9 cellular contexts compared by ENCODE assay signal in genomic region chr19:3544742-3545668, GRCh38. TPM values are rescaled to one million over a fixed set of nuclear protein-coding genes. Genes with fewer than 3 reads are reported as not detected.
A peak's percentile ranks its signal among the peaks of the same experiment; 100 is the strongest.
DNase-seq lines count a peak whose midpoint lies in the region; ATAC-seq and TF ChIP-seq lines count a peak whose summit lies in the region.
"Had no signal": no experiment of that assay in that cellular context is flagged by ENCODE, and none has a peak within 500 bp of the region (broad histone marks: within the 10 kb centered on the region; RNA-seq: fewer than 3 reads in every experiment).

No MANE protein-coding gene starts in this region.

- H3K9me3 Mint-ChIP-seq in neural crest cell, result no peaks in the 10 kb centered on the region
- no peaks in the 10 kb centered on the region for H3K9me3 Mint-ChIP-seq in stimulated activated naive CD8-positive, alpha-beta T cell treated with anti-CD3 and anti-CD28 coated beads, Interleukin-15, amount 100 ng/mL, for 72 hours

- intact Hi-C loops in Panc1 (cut with micrococcal nuclease; ENCODE audit: unreplicated experiment), result no loop called here

- no peak overlapping the region for H3K9ac ChIP-seq in fibroblast of lung (ENCODE audit: insufficient read depth, low read length)

- no peaks in the 10 kb centered on the region for H3K79me2 ChIP-seq in fibroblast of lung (ENCODE audit: control insufficient read depth, insufficient read depth, low read length)

- no peak overlapping the region for H3K27ac ChIP-seq in Panc1 (ENCODE audit: low read length)
- H3K27ac ChIP-seq in fibroblast of lung (ENCODE audit: insufficient read depth, low read length), result no peak overlapping the region

- H3K4me3 Mint-ChIP-seq in neural crest cell, result peak overlapping the region; percentile 77
- H3K4me3 Mint-ChIP-seq in stimulated activated naive CD8-positive, alpha-beta T cell treated with anti-CD3 and anti-CD28 coated beads, Interleukin-15, amount 100 ng/mL, for 72 hours, result no peak overlapping the region

- H3K27ac Mint-ChIP-seq in neural crest cell (ENCODE audit: unreplicated experiment), result no peak overlapping the region
- peak overlapping the region in 1 of 2 donors; percentile 82 for H3K27ac Mint-ChIP-seq in stimulated activated naive CD8-positive, alpha-beta T cell treated with anti-CD3 and anti-CD28 coated beads, Interleukin-15, amount 100 ng/mL, for 72 hours

- CTCF ChIA-PET in Panc1 (lab: Charles Lee), result interaction anchor here (0.6 kb wide), 2 partner anchors 218 to 595 kb away, joined by 4 read pairs; no protein-coding TSS in a partner anchor

- H3K36me3 ChIP-seq in Panc1 (ENCODE audit: control insufficient read depth, insufficient read depth, low read length) (0 out of 2 replicates have a peak, but pooled peaks cover 3% of the 10 kb centered on the region), fibroblast of lung (ENCODE audit: control insufficient read depth, insufficient read depth, low read length) (peaks cover 17% of the 10 kb centered on the region)

- H2AFZ ChIP-seq in fibroblast of lung (ENCODE audit: low read length), result no peak overlapping the region

- H3K4me1 ChIP-seq in Panc1 (ENCODE audit: control insufficient read depth, insufficient read depth, low read length) (no peaks in the 10 kb centered on the region), fibroblast of lung (ENCODE audit: control insufficient read depth, extremely low read depth, insufficient read depth, low read length) (no peaks in the 10 kb centered on the region)

- no peaks in the 10 kb centered on the region for H4K20me1 ChIP-seq in fibroblast of lung (ENCODE audit: control insufficient read depth, extremely low read depth, insufficient read depth, low read length)

- H3K27me3 ChIP-seq in Panc1 (ENCODE audit: control insufficient read depth, insufficient read depth, low read length), result no peaks in the 10 kb centered on the region
- no peaks in the 10 kb centered on the region for H3K27me3 ChIP-seq in fibroblast of lung (ENCODE audit: control insufficient read depth, insufficient read depth, low read length)

- no peaks in the 10 kb centered on the region for H3K36me3 Mint-ChIP-seq in neural crest cell (ENCODE audit: low read depth)

- no peak overlapping the region for H3K4me3 ChIP-seq in Panc1 (ENCODE audit: low read depth in 2 of 2, low read length in 2 of 2)
- H3K4me3 ChIP-seq in fibroblast of lung (replicated peaks in 1 of 4; ENCODE audit: control extremely low read depth in 1 of 4, insufficient read depth in 1 of 4, low read depth in 3 of 4, low read length in 4 of 4), result no peak overlapping the region

- TF ChIP-seq CTCF in Panc1 (IDR thresholded peaks at IDR 0.05) (peak; percentile 92), fibroblast of lung (conservative IDR thresholded peaks at IDR 0.05 in 1 of 2, IDR thresholded peaks at IDR 0.05 in 1 of 2; ENCODE audit: low read depth in 1 of 2, low read length in 2 of 2) (peak; percentile 80 to 94), neural crest cell (conservative IDR thresholded peaks at IDR 0.05) (peak; percentile 92)

- peak; percentile 81 for ATAC-seq in Panc1
- ATAC-seq in stimulated activated naive CD8-positive, alpha-beta T cell treated with anti-CD3 and anti-CD28 coated beads, Interleukin-15, amount 100 ng/mL, for 72 hours, result peak; percentile 68

- H3K27me3 Mint-ChIP-seq in neural crest cell (ENCODE audit: low read depth), result peaks cover 4% of the 10 kb centered on the region
- no peaks in the 10 kb centered on the region for H3K27me3 Mint-ChIP-seq in stimulated activated naive CD8-positive, alpha-beta T cell treated with anti-CD3 and anti-CD28 coated beads, Interleukin-15, amount 100 ng/mL, for 72 hours

- in situ Hi-C loops in Panc1 (cut with HindIII; ENCODE audit: low pct_unique_long_range_greater_than_20kb, low sequenced_read_pairs), result no loop called here

- no peaks in the 10 kb centered on the region for H3K9me3 ChIP-seq in Panc1 (ENCODE audit: control insufficient read depth, insufficient read depth, low read depth, low read length)
- H3K9me3 ChIP-seq in fibroblast of lung (ENCODE audit: control insufficient read depth, insufficient read depth, low read depth, low read length), result no peaks in the 10 kb centered on the region

- POLR2A ChIA-PET in Panc1 (lab: Charles Lee), result no interaction called here

- H3K4me2 ChIP-seq in fibroblast of lung (ENCODE audit: extremely low read depth, insufficient read depth, low read length), result no peak overlapping the region

- H3K4me1 Mint-ChIP-seq in neural crest cell, result no peaks in the 10 kb centered on the region
- peaks cover 33% of the 10 kb centered on the region for H3K4me1 Mint-ChIP-seq in stimulated activated naive CD8-positive, alpha-beta T cell treated with anti-CD3 and anti-CD28 coated beads, Interleukin-15, amount 100 ng/mL, for 72 hours

- DNase-seq in NK-92 treated with Interleukin-12 subunit alpha and Interleukin-12 subunit beta, amount 100 ng/mL, for 24 hours (lab: John Stamatoyannopoulos, UW), result peak; percentile 47
- no peak for DNase-seq in NK-92 (lab: John Stamatoyannopoulos, UW; ENCODE audit: unreplicated experiment)
- DNase-seq in Panc1 (ENCODE audit: low read depth, low spot score), result peak; percentile 39
- peak; percentile 68 to 75 for DNase-seq in activated T-helper 1 cell treated with anti-CD3 and anti-CD28 coated beads, Interleukin-2, amount 50 U/mL, for 16 hours (ENCODE audit: low read depth in 1 of 2, low spot score in 1 of 2)
- DNase-seq in fibroblast of lung (ENCODE audit: low read depth in 2 of 2), result peak in 1 of 2 donors; percentile 42
- DNase-seq in neural crest cell (ENCODE audit: low read depth, low spot score), result peak; percentile 96
- DNase-seq in stimulated activated naive CD8-positive, alpha-beta T cell treated with anti-CD3 and anti-CD28 coated beads, Interleukin-15, amount 100 ng/mL, for 72 hours, result peak; percentile 79 to 81
- DNase-seq in HCEC 1CT, result no peak

- no TSS peak for BruUV-seq in Panc1 (replicated peaks; lab: Mats Ljungman, UMichigan)

RNA-seq across cellular contexts. Expression of gene TEKTIP1, which starts 6.0 kb away (rescaled TPM):
- not detected for total RNA-seq in Panc1 (2021; ENCODE audit: unreplicated experiment)
- 8.4 TPM for polyA plus RNA-seq in Panc1 (2012; ENCODE audit: insufficient read length)
- not detected in 2 replicates for total RNA-seq in fibroblast of lung
- not detected in 2 replicates for polyA plus RNA-seq in fibroblast of lung
- polyA plus RNA-seq in fibroblast of lung (2012), result 0.20 and 0.51 TPM in 2 replicates
- polyA minus RNA-seq in fibroblast of lung (ENCODE audit: low replicate concordance), result not detected in 2 replicates
- 1.1 and 2.0 TPM in 2 replicates for total RNA-seq in neural crest cell
- total RNA-seq: pulmonary artery endothelial cell had no signal

RNA-seq across cellular contexts. Expression of gene MFSD12, which starts 12.4 kb away (rescaled TPM):
- total RNA-seq in Panc1 (2021; ENCODE audit: unreplicated experiment) (98.8 TPM), fibroblast of lung (69.9 and 79.9 TPM in 2 replicates), neural crest cell (72.7 and 79.1 TPM in 2 replicates)
- polyA plus RNA-seq in Panc1 (2012; ENCODE audit: insufficient read length), result 140 TPM
- polyA plus RNA-seq in fibroblast of lung, result 19.9 and 20.6 TPM in 2 replicates
- 40.1 and 44.4 TPM in 2 replicates for polyA plus RNA-seq in fibroblast of lung (2012)
- polyA minus RNA-seq in fibroblast of lung (ENCODE audit: low replicate concordance), result 56.1 and 64.1 TPM in 2 replicates

RNA-seq across cellular contexts. Expression of gene HMG20B, which starts 27.7 kb away (rescaled TPM):
- total RNA-seq in Panc1 (2021; ENCODE audit: unreplicated experiment) (74.7 TPM), fibroblast of lung (55.5 and 63.6 TPM in 2 replicates), neural crest cell (76.2 and 79.6 TPM in 2 replicates)
- polyA plus RNA-seq in Panc1 (2012; ENCODE audit: insufficient read length), result 113 TPM
- polyA plus RNA-seq in fibroblast of lung, result 27.3 and 30.1 TPM in 2 replicates
- 47.2 and 60.2 TPM in 2 replicates for polyA plus RNA-seq in fibroblast of lung (2012)
- polyA minus RNA-seq in fibroblast of lung (ENCODE audit: low replicate concordance), result 13.2 and 13.8 TPM in 2 replicates

RNA-seq across cellular contexts. Expression of gene FZR1, which starts 38.9 kb away (rescaled TPM):
- total RNA-seq in Panc1 (2021; ENCODE audit: unreplicated experiment), result 48.7 TPM
- 50.4 TPM for polyA plus RNA-seq in Panc1 (2012; ENCODE audit: insufficient read length)
- total RNA-seq in fibroblast of lung, result 19.3 and 38.0 TPM in 2 replicates
- 15.0 and 21.3 TPM in 2 replicates for polyA plus RNA-seq in fibroblast of lung
- 25.1 and 36.2 TPM in 2 replicates for polyA plus RNA-seq in fibroblast of lung (2012)
- polyA minus RNA-seq in fibroblast of lung (ENCODE audit: low replicate concordance), result 48.1 and 60.6 TPM in 2 replicates
- 63.2 and 67.8 TPM in 2 replicates for total RNA-seq in neural crest cell

RNA-seq across cellular contexts. Expression of gene GIPC3, which starts 40.3 kb away (rescaled TPM):
- total RNA-seq in Panc1 (2021; ENCODE audit: unreplicated experiment), result 0.92 TPM
- polyA plus RNA-seq in Panc1 (2012; ENCODE audit: insufficient read length), result 1.3 TPM
- under 0.01 TPM in 2 replicates for total RNA-seq in fibroblast of lung
- polyA plus RNA-seq in fibroblast of lung, result 0.20 and 0.60 TPM in 2 replicates
- polyA plus RNA-seq in fibroblast of lung (2012), result 0.17 and 0.83 TPM in 2 replicates
- polyA minus RNA-seq in fibroblast of lung (ENCODE audit: low replicate concordance), result 0.26 and 4.2 TPM in 2 replicates
- total RNA-seq in neural crest cell, result 0.19 and 0.25 TPM in 2 replicates

Comparison
In these comparisons a context has a peak if more than half of its experiments do, and no peak if none do; other contexts are left out.
1. DNase-seq: peak in NK-92 treated with Interleukin-12 subunit alpha and Interleukin-12 subunit beta, amount 100 ng/mL, for 24 hours (single experiment), Panc1 (single experiment), activated T-helper 1 cell treated with anti-CD3 and anti-CD28 coated beads, Interleukin-2, amount 50 U/mL, for 16 hours (2 of 2), neural crest cell (single experiment) and stimulated activated naive CD8-positive, alpha-beta T cell treated with anti-CD3 and anti-CD28 coated beads, Interleukin-15, amount 100 ng/mL, for 72 hours (2 of 2); none in NK-92 (single experiment) and HCEC 1CT (single experiment).
2. Peak in every context shown above with its lines, with median percentiles within 50 percentile points of each other: CTCF ChIP-seq.